Comparison of ENCODE assay signal across 15 cellular contexts in genomic region chr1:15690317-15690716, GRCh38. TPM values are rescaled to one million over a fixed set of nuclear protein-coding genes. Genes with fewer than 3 reads are reported as not detected.
A peak's percentile ranks its signal among the peaks of the same experiment; 100 is the strongest.
DNase-seq lines count a peak whose midpoint lies in the region; ATAC-seq, FAIRE-seq and TF ChIP-seq lines count a peak whose summit lies in the region.
"Had no signal": no experiment of that assay in that cellular context is flagged by ENCODE, and none has a peak within 500 bp of the region (broad histone marks: within the 10 kb centered on the region; RNA-seq: fewer than 3 reads in every experiment).

No MANE protein-coding gene starts in this region.

- H3K9me3 Mint-ChIP-seq in nephron = no peaks in the 10 kb centered on the region
- H3K9me3 Mint-ChIP-seq: H9 had no signal

- H3K9ac ChIP-seq in GM12878 (ENCODE audit: control insufficient read depth, insufficient read depth, low read length) = no peak overlapping the region
- H3K9ac ChIP-seq: BLaER1 treated with 17β-estradiol and CSF1 and Interleukin-3, amounts not matched to agents 10 nM and 100 nM had no signal

- peaks cover 33% of the 10 kb centered on the region for H3K36me3 Mint-ChIP-seq in nephron (ENCODE audit: low read depth)

- no peak overlapping the region for H3K4me3 ChIP-seq in left ventricle myocardium inferior
- no peak overlapping the region for H3K4me3 ChIP-seq in GM12878
- H3K4me3 ChIP-seq: BLaER1 treated with 17β-estradiol and CSF1 and Interleukin-3, amounts not matched to agents 10 nM and 100 nM had no signal

- H3K27me3 ChIP-seq in left ventricle myocardium inferior (ENCODE audit: low read depth) (no peaks in the 10 kb centered on the region), GM12878 (replicated peaks in 1 of 2; ENCODE audit: control insufficient read depth in 2 of 2, insufficient read depth in 2 of 2, low read length in 1 of 2) (no peaks in the 10 kb centered on the region)
- H3K27me3 ChIP-seq: BLaER1 treated with 17β-estradiol and CSF1 and Interleukin-3, amounts not matched to agents 10 nM and 100 nM had no signal

- BruUV-seq in GM12878 (replicated peaks; lab: Mats Ljungman, UMichigan) = no TSS peak

- no peak overlapping the region for H3K4me3 Mint-ChIP-seq in nephron
- H3K4me3 Mint-ChIP-seq: CD4-positive, CD25-positive, alpha-beta regulatory T cell; H9 had no signal

- TF ChIP-seq EP300 in GM12878 (IDR thresholded peaks at IDR 0.05; ENCODE audit: borderline replicate concordance in 1 of 2, control insufficient read depth in 1 of 2, low read depth in 2 of 2, low read length in 2 of 2) = no peak

- peaks cover 55% of the 10 kb centered on the region for H3K79me2 ChIP-seq in GM12878 (ENCODE audit: control insufficient read depth, insufficient read depth, low read length)

- H3K36me3 ChIP-seq in left ventricle myocardium inferior (peaks cover 3% of the 10 kb centered on the region), GM12878 (ENCODE audit: control insufficient read depth in 2 of 2, insufficient read depth in 2 of 2, low read length in 1 of 2) (peaks cover 0 to 3% of the 10 kb centered on the region in 2 experiments; a peak in 2 of 4 replicates)

- peak overlapping the region in 2 of 3 experiments; percentile 21 to 54 for H3K27ac Mint-ChIP-seq in nephron
- H3K27ac Mint-ChIP-seq: CD4-positive, CD25-positive, alpha-beta regulatory T cell had no signal

- ATAC-seq in Right ventricle myocardium inferior = no peak
- ATAC-seq in GM12878 = no peak
- no peak for ATAC-seq in HG03039 (IDR thresholded peaks at IDR 0.05; ENCODE audit: unreplicated experiment)

- SMC1A ChIA-PET in GM12878 (lab: Charles Lee; ENCODE audit: uncharacterized antibody, unreplicated experiment) = interaction anchor here (1.6 kb wide), 1 partner anchor 10 kb away, joined by 7 read pairs; no protein-coding TSS in a partner anchor

- H4K20me1 ChIP-seq in GM12878 (ENCODE audit: control insufficient read depth, insufficient read depth) = no peaks in the 10 kb centered on the region

- peaks cover 46% of the 10 kb centered on the region for H3K4me1 Mint-ChIP-seq in nephron

- TF ChIP-seq CTCF in left ventricle myocardium inferior (IDR thresholded peaks at IDR 0.05; ENCODE audit: borderline replicate concordance) (no peak), GM12878 (IDR thresholded peaks at IDR 0.05 in 2 of 3, conservative IDR thresholded peaks at IDR 0.05 in 1 of 3; ENCODE audit: control insufficient read depth in 2 of 3, extremely low read depth in 1 of 3, insufficient read depth in 1 of 3, low read depth in 3 of 3, low read length in 3 of 3) (no peak), nephron (IDR thresholded peaks at IDR 0.05; ENCODE audit: unreplicated experiment in 3 of 3) (no peak)

- DNase-seq in left ventricle myocardium inferior (no peak), Right ventricle myocardium inferior (ENCODE audit: missing footprints) (no peak), GM12878 (ENCODE audit: low read depth, low spot score) (no peak), GM12892 (ENCODE audit: insufficient read length) (no peak), hypothalamus (lab: John Stamatoyannopoulos, UW) (no peak)
- DNase-seq: ACHN; CD4-positive, CD25-positive, alpha-beta regulatory T cell; DMS53; GOT3; H9 had no signal

- 89% methylated on average over 6 of the region's 6 CpGs for WGBS in GM12878 (ENCODE audit: insufficient coverage, insufficient replicate concordance, low lambda C conversion rate, missing lambda C conversion rate)

- H3K27ac ChIP-seq in left ventricle myocardium inferior (replicated peaks) (peak overlapping the region; percentile 67), GM12878 (ENCODE audit: control insufficient read depth, insufficient read depth) (no peak overlapping the region)
- H3K27ac ChIP-seq: BLaER1 treated with 17β-estradiol and CSF1 and Interleukin-3, amounts not matched to agents 10 nM and 100 nM had no signal

- POLR2A ChIA-PET in GM12878 (lab: Charles Lee) = interaction anchor here (0.6 to 1.2 kb wide), 3 partner anchors 8 to 117 kb away, joined by 4 to 6 read pairs (median 6); partner anchors contain the start of gene UQCRHL

- in situ Hi-C loops in GM12878 (cut with MboI) = no loop called here

- intact Hi-C loops in left ventricle myocardium inferior (cut with micrococcal nuclease) = no loop called here
- intact Hi-C loops in Right ventricle myocardium inferior (cut with DNase I) = no loop called here
- intact Hi-C loops in GM12878 (cut with micrococcal nuclease; ENCODE audit: unreplicated experiment) = no loop called here

- H3K27me3 Mint-ChIP-seq in nephron (ENCODE audit: low read depth) = no peaks in the 10 kb centered on the region

- no peak for FAIRE-seq in GM12878 (lab: Jason Lieb, UNC)
- FAIRE-seq in GM12892 (lab: Jason Lieb, UNC) = no peak

- TF ChIP-seq POLR2A in GM12878 (IDR thresholded peaks at IDR 0.05; ENCODE audit: low read depth, low read length) (no peak), GM12892 (IDR thresholded peaks at IDR 0.05; ENCODE audit: low read depth, low read length) (no peak)

- H3K4me2 ChIP-seq in GM12878 (ENCODE audit: control insufficient read depth, insufficient read depth) = no peak overlapping the region

- H3K9me3 ChIP-seq in left ventricle myocardium inferior (replicated peaks) = no peaks in the 10 kb centered on the region
- H3K9me3 ChIP-seq in GM12878 (replicated peaks; ENCODE audit: control insufficient read depth, insufficient read depth, low read length) = no peaks in the 10 kb centered on the region
- H3K9me3 ChIP-seq: BLaER1 treated with 17β-estradiol and CSF1 and Interleukin-3, amounts not matched to agents 10 nM and 100 nM had no signal

- H3K4me1 ChIP-seq in left ventricle myocardium inferior (peaks cover 70% of the 10 kb centered on the region), GM12878 (ENCODE audit: control insufficient read depth, insufficient read depth, low read length) (no peaks in the 10 kb centered on the region; the same call in 1 of the 2 replicates)

- RAD21 ChIA-PET in GM12878 (lab: Charles Lee; ENCODE audit: unreplicated experiment) = interaction anchor here (1.1 kb wide), 1 partner anchor 160 kb away, joined by 3 read pairs; no protein-coding TSS in a partner anchor

- TF ChIP-seq RAD21 in GM12878 (IDR thresholded peaks at IDR 0.05; ENCODE audit: insufficient read depth, low read depth, low read length) = no peak

- no peak overlapping the region for H2AFZ ChIP-seq in GM12878 (ENCODE audit: control insufficient read depth, low read depth, low read length)

- CTCF ChIA-PET in GM12878 (lab: Yijun Ruan, JAX) = interaction anchor here (0.5 to 0.6 kb wide), 2 partner anchors 23 to 109 kb away, joined by 3 read pairs; no protein-coding TSS in a partner anchor

RNA-seq across cellular contexts. Expression of gene PLEKHM2, which starts 6.2 kb away (rescaled TPM):
- total RNA-seq in left ventricle myocardium inferior (90.3 TPM), Right ventricle myocardium inferior (91.4 TPM), GM12878 (2014; rRNA removed) (20.9 and 25.8 TPM in 2 replicates), GM12878 (2014; rRNA removed; fragmentation: Illumina TruSeq; extraction: Trizol) (14.0 and 18.3 TPM in 2 replicates), GM12878 (2021) (48.9 and 55.2 TPM in 2 replicates)
- total RNA-seq in GM12878 (2013; cell fraction: nucleolus; rRNA removed) = 27.6 and 32.4 TPM in 2 replicates
- polyA plus RNA-seq in GM12878 (2011; ENCODE audit: low read depth) = 12.7 TPM
- polyA plus RNA-seq in GM12878 (2011; rRNA removed) (15.9 and 41.0 TPM in 2 replicates), GM12878 (2014; fragmentation: Illumina TruSeq; extraction: Trizol) (7.4 and 20.2 TPM in 2 replicates), GM12878 (2014; fragmentation: Nextera tagmentation; extraction: Ambion mirVana) (under 1 TPM; 0.37 to 0.53 TPM), GM12878 (2014; rRNA removed) (38.6 and 47.2 TPM in 2 replicates), GM12878 (2016; fragmentation: Nextera tagmentation; extraction: Ambion mirVana) (1 to 10 TPM; 6.8 to 7.9 TPM)
- polyA plus RNA-seq in GM12878 (2011; cell fraction: cytosol; rRNA removed) = 41.6 and 44.7 TPM in 2 replicates
- 104 and 109 TPM in 2 replicates for polyA plus RNA-seq in GM12878 (2011; cell fraction: nucleus; rRNA removed)
- polyA plus RNA-seq in GM12878 (2012) = 28.8 and 32.5 TPM in 2 replicates
- polyA minus RNA-seq in GM12878 (2011; rRNA and poly(A)+ RNA removed) = 21.9 and 39.1 TPM in 2 replicates
- 22.9 and 24.8 TPM in 2 replicates for polyA minus RNA-seq in GM12878 (2011; cell fraction: cytosol; rRNA and poly(A)+ RNA removed)
- 12.6 and 18.6 TPM in 2 replicates for polyA minus RNA-seq in GM12878 (2011; cell fraction: nucleus; rRNA and poly(A)+ RNA removed)
- polyA plus RNA-seq in GM12892 (2012; ENCODE audit: missing spikeins) = 14.7 TPM

RNA-seq across cellular contexts. Expression of gene SLC25A34, which starts 45.7 kb away (rescaled TPM):
- total RNA-seq in left ventricle myocardium inferior (34.0 TPM), Right ventricle myocardium inferior (57.2 TPM), GM12878 (2014; rRNA removed) (0.34 and 0.82 TPM in 2 replicates), GM12878 (2014; rRNA removed; fragmentation: Illumina TruSeq; extraction: Trizol) (0.28 and 0.45 TPM in 2 replicates), GM12878 (2021) (0.69 and 0.90 TPM in 2 replicates)
- 0.40 and 0.54 TPM in 2 replicates for total RNA-seq in GM12878 (2013; cell fraction: nucleolus; rRNA removed)
- 0.14 TPM for polyA plus RNA-seq in GM12878 (2011; ENCODE audit: low read depth)
- polyA plus RNA-seq in GM12878 (2011; rRNA removed) (0.10 and 0.30 TPM in 2 replicates), GM12878 (2014; fragmentation: Illumina TruSeq; extraction: Trizol) (0.35 and 0.48 TPM in 2 replicates), GM12878 (2014; fragmentation: Nextera tagmentation; extraction: Ambion mirVana) (under 1 TPM; 0.02 to 0.13 TPM), GM12878 (2014; rRNA removed) (1.6 and 2.0 TPM in 2 replicates), GM12878 (2016; fragmentation: Nextera tagmentation; extraction: Ambion mirVana) (under 1 TPM; 0.05 to 0.50 TPM)
- polyA plus RNA-seq in GM12878 (2011; cell fraction: cytosol; rRNA removed) = 0.28 and 0.38 TPM in 2 replicates
- polyA plus RNA-seq in GM12878 (2011; cell fraction: nucleus; rRNA removed) = 0.97 and 1.1 TPM in 2 replicates
- 0.32 and 0.38 TPM in 2 replicates for polyA plus RNA-seq in GM12878 (2012)
- 0.15 and 0.57 TPM in 2 replicates for polyA minus RNA-seq in GM12878 (2011; rRNA and poly(A)+ RNA removed)
- not detected in 2 replicates for polyA minus RNA-seq in GM12878 (2011; cell fraction: cytosol; rRNA and poly(A)+ RNA removed)
- polyA minus RNA-seq in GM12878 (2011; cell fraction: nucleus; rRNA and poly(A)+ RNA removed) = 0.48 and 0.77 TPM in 2 replicates
- polyA plus RNA-seq in GM12892 (2012; ENCODE audit: missing spikeins) = 0.17 TPM
- total RNA-seq: A172 had no signal
- polyA plus RNA-seq: CD4-positive, CD25-positive, alpha-beta regulatory T cell had no signal

RNA-seq across cellular contexts. Expression of gene TMEM82, which starts 52.0 kb away (rescaled TPM):
- total RNA-seq in left ventricle myocardium inferior (not detected), Right ventricle myocardium inferior (not detected), GM12878 (2014; rRNA removed) (not detected in 2 replicates), GM12878 (2014; rRNA removed; fragmentation: Illumina TruSeq; extraction: Trizol) (not detected in 2 replicates), GM12878 (2021) (not detected in 2 replicates)
- not detected in 2 replicates for total RNA-seq in GM12878 (2013; cell fraction: nucleolus; rRNA removed)
- not detected for polyA plus RNA-seq in GM12878 (2011; ENCODE audit: low read depth)
- polyA plus RNA-seq in GM12878 (2011; rRNA removed) (not detected in 2 replicates), GM12878 (2014; fragmentation: Illumina TruSeq; extraction: Trizol) (not detected in 2 replicates), GM12878 (2014; fragmentation: Nextera tagmentation; extraction: Ambion mirVana) (not detected), GM12878 (2014; rRNA removed) (not detected in 2 replicates), GM12878 (2016; fragmentation: Nextera tagmentation; extraction: Ambion mirVana) (not detected)
- polyA plus RNA-seq in GM12878 (2011; cell fraction: cytosol; rRNA removed) = not detected in 2 replicates
- polyA plus RNA-seq in GM12878 (2011; cell fraction: nucleus; rRNA removed) = not detected in 2 replicates
- polyA plus RNA-seq in GM12878 (2012) = not detected in 2 replicates
- not detected in 2 replicates for polyA minus RNA-seq in GM12878 (2011; rRNA and poly(A)+ RNA removed)
- polyA minus RNA-seq in GM12878 (2011; cell fraction: cytosol; rRNA and poly(A)+ RNA removed) = not detected in 2 replicates
- not detected in 2 replicates for polyA minus RNA-seq in GM12878 (2011; cell fraction: nucleus; rRNA and poly(A)+ RNA removed)
- not detected for polyA plus RNA-seq in GM12892 (2012; ENCODE audit: missing spikeins)
- total RNA-seq: A172; CD4-positive, CD25-positive, alpha-beta regulatory T cell; HT1080 had no signal
- polyA plus RNA-seq: CD4-positive, CD25-positive, alpha-beta regulatory T cell had no signal

Comparison
In these comparisons a context has a peak if more than half of its experiments do, and no peak if none do; other contexts are left out.
1. RNA of gene SLC25A34, which starts 45.7 kb away (total RNA-seq): 57.2 TPM in Right ventricle myocardium inferior (single experiment) and 34.0 TPM in left ventricle myocardium inferior (single experiment); 0.28 to 0.90 TPM in GM12878; every median in the first group is over 10 times any median in the second.